In the genomic region with DNA sequence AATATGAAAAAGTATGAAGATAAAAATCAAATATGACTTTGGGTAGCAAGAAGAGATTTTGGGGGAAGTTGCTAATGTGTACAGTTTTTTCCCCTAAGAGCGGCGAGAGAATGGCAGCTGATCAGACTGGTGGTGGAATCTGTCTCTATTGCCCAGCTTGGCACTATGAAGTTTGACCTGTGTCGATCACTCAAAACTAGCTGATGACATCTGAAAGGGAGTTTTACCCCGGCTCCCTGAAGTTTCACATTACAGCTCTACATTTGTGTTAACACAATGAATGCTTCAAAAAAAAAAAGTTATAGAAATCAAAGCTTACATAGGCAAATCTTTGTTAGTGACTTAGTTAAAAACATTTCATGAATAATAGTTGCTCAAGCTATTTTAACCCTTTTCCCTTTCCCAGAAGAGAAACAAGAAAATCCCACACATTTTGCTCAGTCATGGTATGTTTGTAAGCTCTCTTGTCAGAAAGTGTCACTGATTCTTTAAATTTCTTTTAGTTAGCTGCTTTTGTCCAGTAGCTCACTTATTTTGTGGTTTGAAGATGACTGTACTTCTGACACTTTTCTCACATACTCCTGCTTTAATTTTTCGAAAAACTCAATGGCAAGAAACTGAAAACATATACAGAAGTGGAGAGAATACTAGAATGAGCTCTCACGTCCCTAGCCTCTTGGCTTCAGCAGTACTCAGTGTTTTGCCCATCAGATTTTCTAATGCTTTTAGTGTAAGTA, we compare ENCODE assay signal across 10 cellular contexts. TPM values are rescaled to one million over a fixed set of nuclear protein-coding genes. Genes with fewer than 3 reads are reported as not detected.
DNase-seq lines count a peak whose midpoint lies in the region; ATAC-seq and TF ChIP-seq lines count a peak whose summit lies in the region.
"Had no signal": no experiment of that assay in that cellular context is flagged by ENCODE, and none has a peak within 500 bp of the region (broad histone marks: within the 10 kb centered on the region; RNA-seq: fewer than 3 reads in every experiment).

No MANE protein-coding gene starts in this region.

- intact Hi-C loops in activated T-helper 2 cell treated with anti-CD3 and anti-CD28 coated beads, Interferon-gamma antibody, Interleukin-2, Interleukin-4, amounts not matched to agents 10 μg/mL and 5 μg/mL and 100 μg/mL, durations not matched to agents 14 hours and 24 hours and 36 hours (cut with micrococcal nuclease) = loop anchor here (1.0 to 5.0 kb wide), 2 partner anchors 38 to 54 kb away; no protein-coding TSS in a partner anchor

- TF ChIP-seq CTCF in nephron (IDR thresholded peaks at IDR 0.05; ENCODE audit: unreplicated experiment in 3 of 3) = no peak

- no peak overlapping the region for H3K4me3 Mint-ChIP-seq in activated T-helper 2 cell treated with anti-CD3 and anti-CD28 coated beads, Interferon-gamma antibody, Interleukin-2, Interleukin-4, amounts not matched to agents 10 μg/mL and 5 μg/mL and 100 μg/mL, durations not matched to agents 14 hours and 24 hours and 36 hours (ENCODE audit: low read depth)
- no peak overlapping the region for H3K4me3 Mint-ChIP-seq in nephron
- H3K4me3 Mint-ChIP-seq: activated B cell treated with CpG ODN at 0.5 μM for 24 hours had no signal

- ATAC-seq in GM18517 (IDR thresholded peaks at IDR 0.05; ENCODE audit: unreplicated experiment) = peak; percentile 44
- ATAC-seq in HG03571 (IDR thresholded peaks at IDR 0.05; ENCODE audit: unreplicated experiment) = no peak
- ATAC-seq: esophagus mucosa had no signal

- H3K27me3 Mint-ChIP-seq in activated T-helper 2 cell treated with anti-CD3 and anti-CD28 coated beads, Interferon-gamma antibody, Interleukin-2, Interleukin-4, amounts not matched to agents 10 μg/mL and 5 μg/mL and 100 μg/mL, durations not matched to agents 14 hours and 24 hours and 36 hours (ENCODE audit: low read depth) = no peaks in the 10 kb centered on the region
- no peaks in the 10 kb centered on the region for H3K27me3 Mint-ChIP-seq in nephron (ENCODE audit: low read depth)
- H3K27me3 Mint-ChIP-seq: activated B cell treated with CpG ODN at 0.5 μM for 24 hours had no signal

- peaks cover 63% of the 10 kb centered on the region for H3K4me1 Mint-ChIP-seq in activated T-helper 2 cell treated with anti-CD3 and anti-CD28 coated beads, Interferon-gamma antibody, Interleukin-2, Interleukin-4, amounts not matched to agents 10 μg/mL and 5 μg/mL and 100 μg/mL, durations not matched to agents 14 hours and 24 hours and 36 hours (ENCODE audit: low read depth)
- peaks cover 61% of the 10 kb centered on the region for H3K4me1 Mint-ChIP-seq in nephron

- DNase-seq in HCEC 1CT = peak; percentile 14
- DNase-seq in activated T-helper 2 cell treated with anti-CD3 and anti-CD28 coated beads, Interferon-gamma antibody, Interleukin-2, Interleukin-4, amounts not matched to agents 10 μg/mL and 5 μg/mL and 100 μg/mL, durations not matched to agents 14 hours and 24 hours and 36 hours (ENCODE audit: low spot score) = no peak
- no peak for DNase-seq in AG08395 (ENCODE audit: low spot score)
- no peak for DNase-seq in NCI-H2107 treated with DMSO at 0.1 percent for 48 hours (lab: John Stamatoyannopoulos, UW; ENCODE audit: unreplicated experiment)
- no peak for DNase-seq in activated effector memory CD4-positive, alpha-beta T cell treated with Interleukin-2 at 50 U/mL for 16 hours
- DNase-seq: activated B cell treated with CpG ODN at 0.5 μM for 24 hours had no signal

- H3K36me3 Mint-ChIP-seq in activated T-helper 2 cell treated with anti-CD3 and anti-CD28 coated beads, Interferon-gamma antibody, Interleukin-2, Interleukin-4, amounts not matched to agents 10 μg/mL and 5 μg/mL and 100 μg/mL, durations not matched to agents 14 hours and 24 hours and 36 hours (ENCODE audit: low read depth) = peaks cover 23% of the 10 kb centered on the region
- H3K36me3 Mint-ChIP-seq in nephron (ENCODE audit: low read depth) = peaks cover 27% of the 10 kb centered on the region

- H3K27ac Mint-ChIP-seq in activated T-helper 2 cell treated with anti-CD3 and anti-CD28 coated beads, Interferon-gamma antibody, Interleukin-2, Interleukin-4, amounts not matched to agents 10 μg/mL and 5 μg/mL and 100 μg/mL, durations not matched to agents 14 hours and 24 hours and 36 hours = peak overlapping the region; percentile 75
- peak overlapping the region in 2 of 3 experiments; percentile 9 to 10 for H3K27ac Mint-ChIP-seq in nephron

- H3K9me3 Mint-ChIP-seq in activated T-helper 2 cell treated with anti-CD3 and anti-CD28 coated beads, Interferon-gamma antibody, Interleukin-2, Interleukin-4, amounts not matched to agents 10 μg/mL and 5 μg/mL and 100 μg/mL, durations not matched to agents 14 hours and 24 hours and 36 hours = peaks cover 3% of the 10 kb centered on the region
- peaks cover 7% of the 10 kb centered on the region for H3K9me3 Mint-ChIP-seq in nephron
- H3K9me3 Mint-ChIP-seq: activated B cell treated with CpG ODN at 0.5 μM for 24 hours had no signal

RNA-seq across cellular contexts. Expression of a gene that starts 41.3 kb away (rescaled TPM):
- 61.8 and 62.5 TPM in 2 replicates for total RNA-seq in activated T-helper 2 cell treated with anti-CD3 and anti-CD28 coated beads, Interferon-gamma antibody, Interleukin-2, Interleukin-4, amounts not matched to agents 10 μg/mL and 5 μg/mL and 100 μg/mL, durations not matched to agents 14 hours and 24 hours and 36 hours
